In the genomic region with DNA sequence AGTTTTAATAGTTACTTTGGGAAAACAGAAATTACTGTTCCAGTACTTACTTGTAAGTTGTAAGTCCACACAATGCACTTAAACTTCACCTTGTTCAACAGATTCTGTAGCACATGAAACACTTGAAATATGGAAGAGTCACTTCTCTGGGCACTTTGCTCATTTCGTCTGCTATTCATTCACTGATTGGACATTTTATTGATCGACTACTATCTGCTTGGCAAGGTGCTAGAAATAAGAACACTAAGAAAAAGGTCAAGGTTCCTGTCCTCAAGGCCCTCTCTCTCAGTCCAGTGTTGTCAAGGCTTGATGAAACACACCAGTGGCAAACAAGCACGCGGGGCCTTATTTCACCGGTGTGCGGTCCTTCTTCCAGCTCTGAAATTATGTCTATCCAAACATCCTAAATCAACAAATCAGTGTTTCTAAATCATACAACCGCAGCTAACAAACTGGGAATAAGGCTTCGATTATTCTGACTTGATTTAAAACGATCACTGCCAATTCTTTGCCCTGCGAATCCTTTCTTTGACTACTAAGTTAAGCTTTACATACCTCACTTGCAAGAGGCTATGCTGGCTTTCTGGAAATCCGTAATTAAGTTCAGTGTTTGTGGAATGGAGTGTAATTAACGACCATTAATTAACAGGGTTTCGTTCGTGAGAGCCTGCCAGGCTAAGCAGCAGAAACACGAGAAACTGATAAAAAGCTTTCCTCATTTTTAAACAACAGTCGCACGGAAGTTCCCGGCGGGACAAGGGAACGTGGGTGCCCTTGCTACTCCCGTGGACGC, we compare ENCODE assay signal across 8 cellular contexts. TPM values are rescaled to one million over a fixed set of nuclear protein-coding genes. Genes with fewer than 3 reads are reported as not detected.
DNase-seq lines count a peak whose midpoint lies in the region; ATAC-seq, FAIRE-seq and TF ChIP-seq lines count a peak whose summit lies in the region.

No MANE protein-coding gene starts in this region.

- peak overlapping the region; percentile 97 for H3K4me2 ChIP-seq in HepG2 (ENCODE audit: low read depth, low read length)

- peaks cover 5% of the 10 kb centered on the region; the same call in 1 of the 2 replicates for H4K20me1 ChIP-seq in HepG2 (ENCODE audit: insufficient read depth, low read length)

- H3K9me3 ChIP-seq in CD4-positive, CD25-positive, alpha-beta regulatory T cell (ENCODE audit: control insufficient read depth in 2 of 2, low read length in 2 of 2) = no peaks in the 10 kb centered on the region
- no peaks in the 10 kb centered on the region for H3K9me3 ChIP-seq in HepG2 (ENCODE audit: low read length)
- no peaks in the 10 kb centered on the region for H3K9me3 ChIP-seq in transverse colon

- FAIRE-seq in HepG2 (lab: Jason Lieb, UNC) = no peak

- peak overlapping the region; percentile 92 for H3K4me3 ChIP-seq in CD4-positive, CD25-positive, alpha-beta regulatory T cell (ENCODE audit: low read depth, low read length)
- H3K4me3 ChIP-seq in astrocyte of the spinal cord (ENCODE audit: low read depth, low read length) = peak overlapping the region; percentile 97
- peak overlapping the region; percentile 92 to 97 (median 95) for H3K4me3 ChIP-seq in HepG2 (replicated peaks in 1 of 3; ENCODE audit: insufficient read depth in 1 of 3, low read depth in 2 of 3, low read length in 3 of 3)
- H3K4me3 ChIP-seq in transverse colon = peak overlapping the region; percentile 77 to 92 (median 86)

- H3K4me1 Mint-ChIP-seq in CD4-positive, CD25-positive, alpha-beta regulatory T cell = peaks cover 5 to 37% (median 29%) of the 10 kb centered on the region in 4 donors

- no peaks in the 10 kb centered on the region for H3K36me3 Mint-ChIP-seq in CD4-positive, CD25-positive, alpha-beta regulatory T cell

- H3K27ac Mint-ChIP-seq in CD4-positive, CD25-positive, alpha-beta regulatory T cell = peak overlapping the region; percentile 73 to 81 (median 81)

- intact Hi-C loops in HepG2 (cut with micrococcal nuclease; ENCODE audit: unreplicated experiment) (loop anchor here (2.0 to 5.0 kb wide), 2 partner anchors 14 to 1518 kb away; no protein-coding TSS in a partner anchor), transverse colon (cut with DNase I; ENCODE audit: low total_unique reads) (no loop called here)

- H3K27ac ChIP-seq in CD4-positive, CD25-positive, alpha-beta regulatory T cell (ENCODE audit: insufficient read depth, low read length, poor library complexity, severe bottlenecking) = peak overlapping the region; percentile 69
- H3K27ac ChIP-seq in HepG2 (ENCODE audit: extremely low read length, insufficient read depth, low read length) (peak overlapping the region; percentile 89), transverse colon (peak overlapping the region; percentile 96)

- ATAC-seq in CD4-positive, CD25-positive, alpha-beta regulatory T cell (ENCODE audit: low read depth in 2 of 2) = no peak
- ATAC-seq in HG03354 (IDR thresholded peaks at IDR 0.05; ENCODE audit: poor library complexity, severe bottlenecking, unreplicated experiment) (peak; percentile 0), HepG2 (no peak), HG03135 (IDR thresholded peaks at IDR 0.05; ENCODE audit: unreplicated experiment) (no peak)

- TF ChIP-seq POLR2A in HepG2 (IDR thresholded peaks at IDR 0.05; ENCODE audit: insufficient read depth in 1 of 2, low read depth in 2 of 2, low read length in 2 of 2) = no peak
- TF ChIP-seq POLR2A in transverse colon (IDR thresholded peaks at IDR 0.05) = no peak

- H3K27me3 Mint-ChIP-seq in CD4-positive, CD25-positive, alpha-beta regulatory T cell = peaks cover 10% of the 10 kb centered on the region

- H3K4me3 Mint-ChIP-seq in CD4-positive, CD25-positive, alpha-beta regulatory T cell = peak overlapping the region; percentile 91 to 93 (median 92)

- BruUV-seq in HepG2 (replicated peaks; lab: Mats Ljungman, UMichigan) = TSS peak; percentile 84

- no peaks in the 10 kb centered on the region for H3K36me3 ChIP-seq in CD4-positive, CD25-positive, alpha-beta regulatory T cell (ENCODE audit: control insufficient read depth, insufficient read depth, low read length)
- H3K36me3 ChIP-seq in HepG2 (replicated peaks in 1 of 2; ENCODE audit: control insufficient read depth in 1 of 2, insufficient read depth in 2 of 2, low read length in 2 of 2) = no peaks in the 10 kb centered on the region
- no peaks in the 10 kb centered on the region for H3K36me3 ChIP-seq in transverse colon

- H3K4me1 ChIP-seq in CD4-positive, CD25-positive, alpha-beta regulatory T cell (ENCODE audit: control insufficient read depth, insufficient read depth, low read length, poor library complexity, severe bottlenecking) = peaks cover 19% of the 10 kb centered on the region
- H3K4me1 ChIP-seq in HepG2 (ENCODE audit: insufficient read depth, low read length) (peaks cover 39% of the 10 kb centered on the region), transverse colon (peaks cover 6 to 24% (median 11%) of the 10 kb centered on the region in 4 donors)

- H3K79me2 ChIP-seq in HepG2 (ENCODE audit: insufficient read depth, low read length) = peaks cover 40% of the 10 kb centered on the region

- TF ChIP-seq RAD21 in HepG2 (CRISPR knock-in tag; IDR thresholded peaks at IDR 0.05) = no peak

- 3% methylated on average over 21 of the region's 22 CpGs for WGBS in HepG2 (ENCODE audit: low lambda C conversion rate)
- WGBS in transverse colon (ENCODE audit: low coverage in 1 of 2), 2 donors = 17 to 23% methylated on average over 10 to 22 of the region's 22 CpGs

- TF ChIP-seq EP300 in HepG2 (IDR thresholded peaks at IDR 0.05; ENCODE audit: low read depth in 2 of 2, low read length in 2 of 2) = peak in 1 of 2 experiments; percentile 7; a peak in 1 of 4 replicates
- TF ChIP-seq EP300 in HepG2 (CRISPR knock-in tag; IDR thresholded peaks at IDR 0.05; ENCODE audit: borderline replicate concordance) = no peak
- no peak for TF ChIP-seq EP300 in transverse colon (IDR thresholded peaks at IDR 0.05; ENCODE audit: low read depth)

- TF ChIP-seq CTCF in astrocyte of the spinal cord (IDR thresholded peaks at IDR 0.05; ENCODE audit: low read depth, low read length) = no peak
- TF ChIP-seq CTCF in HepG2 (CRISPR knock-in tag; IDR thresholded peaks at IDR 0.05) = no peak
- TF ChIP-seq CTCF in transverse colon (IDR thresholded peaks at IDR 0.05) = no peak

- no peaks in the 10 kb centered on the region for H3K27me3 ChIP-seq in CD4-positive, CD25-positive, alpha-beta regulatory T cell (ENCODE audit: control insufficient read depth, insufficient read depth, low read length)
- H3K27me3 ChIP-seq in HepG2 (ENCODE audit: control insufficient read depth in 1 of 2, insufficient read depth in 2 of 2, low read length in 2 of 2) (no peaks in the 10 kb centered on the region; a peak in 2 of 5 replicates), transverse colon (no peaks in the 10 kb centered on the region)

- DNase-seq in CD4-positive, CD25-positive, alpha-beta regulatory T cell = no peak
- DNase-seq in astrocyte of the spinal cord (ENCODE audit: low read depth, low spot score) (no peak), HepG2 (ENCODE audit: low spot score) (peak; percentile 32), transverse colon (no peak), activated gamma-delta T cell treated with Interleukin-2 at 50 U/mL for 16 hours (no peak)
- no peak for DNase-seq in activated CD8-positive, alpha-beta memory T cell treated with anti-CD3 and anti-CD28 coated beads for 24 hours

- CTCF ChIA-PET in HepG2 (lab: Yijun Ruan, JAX; ENCODE audit: low intra/inter-chr PET ratio, low total read pairs) = no interaction called here

- H2AFZ ChIP-seq in HepG2 (ENCODE audit: low read length) = peak overlapping the region; percentile 95

- H3K9ac ChIP-seq in HepG2 (ENCODE audit: insufficient read depth, low read depth, low read length) = peak overlapping the region; percentile 91

- in situ Hi-C loops in astrocyte of the spinal cord (cut with HindIII; ENCODE audit: low sequenced_read_pairs) (no loop called here), HepG2 (cut with HindIII; ENCODE audit: extremely low pct_ligation_motif_present, low pct_unique_long_range_greater_than_20kb) (no loop called here), transverse colon (cut with MboI; ENCODE audit: low pct_ligation_motif_present in 1 of 4, low pct_unique_long_range_greater_than_20kb in 1 of 4, low sequenced_read_pairs in 3 of 4) (no loop called here)

- POLR2A ChIA-PET in HepG2 (lab: Yijun Ruan, JAX) = interaction anchor here (0.6 to 3.3 kb wide), 33 partner anchors 8 to 206 kb away, joined by 3 to 48 read pairs (median 5); partner anchors contain the start of gene ZC3H15

- H3K9me3 Mint-ChIP-seq in CD4-positive, CD25-positive, alpha-beta regulatory T cell = no peaks in the 10 kb centered on the region

TF ChIP-seq in HepG2, 621 proteins besides CTCF, POLR2A, EP300 and RAD21 (continues in another document):
- TF ChIP-seq NR2F6 (IDR thresholded peaks at IDR 0.05) (peak; percentile 21; the same call in 1 of the 2 replicates), NR2F6 (CRISPR knock-in tag; IDR thresholded peaks at IDR 0.05) (no peak)

RNA-seq across cellular contexts. Expression of gene ITGAV, which starts 0.7 kb away (rescaled TPM):
- total RNA-seq in CD4-positive, CD25-positive, alpha-beta regulatory T cell = 8.1 TPM
- 1 to 10 TPM in 1 of 4 donors, under 1 TPM in 3; 0.36 to 1.3 (median 0.84) TPM for polyA plus RNA-seq in CD4-positive, CD25-positive, alpha-beta regulatory T cell
- total RNA-seq in HepG2 (2016; rRNA removed; fragmentation: Illumina TruSeq; extraction: Trizol) (35.8 and 60.4 TPM in 2 replicates), transverse colon (10 to 100 TPM; 28.9 to 67.0 (median 52.1) TPM)
- total RNA-seq in HepG2 (2016; cell fraction: cytosol; rRNA removed; fragmentation: Illumina TruSeq; extraction: Trizol; ENCODE audit: low read depth) = 3.7 and 6.3 TPM in 2 replicates
- total RNA-seq in HepG2 (2016; cell fraction: insoluble cytoplasmic fraction; rRNA removed; fragmentation: Illumina TruSeq; extraction: Trizol) = 33.3 and 58.5 TPM in 2 replicates
- total RNA-seq in HepG2 (2016; cell fraction: membrane; rRNA removed; fragmentation: Illumina TruSeq; extraction: Trizol) = 7.7 and 8.2 TPM in 2 replicates
- total RNA-seq in HepG2 (2016; cell fraction: nucleus; rRNA removed; fragmentation: Illumina TruSeq; extraction: Trizol) = 74.9 and 86.9 TPM in 2 replicates
- polyA plus RNA-seq in HepG2 (2011; rRNA removed) = 52.0 and 59.1 TPM in 2 replicates
- polyA plus RNA-seq in HepG2 (2011; cell fraction: cytosol; rRNA removed) = 21.6 and 34.2 TPM in 2 replicates
- 55.2 and 64.5 TPM in 2 replicates for polyA plus RNA-seq in HepG2 (2011; cell fraction: nucleus; rRNA removed)
- polyA plus RNA-seq in HepG2 (2012) = 25.9 and 41.2 TPM in 2 replicates
- polyA plus RNA-seq in HepG2 (2016; cell fraction: cytosol; fragmentation: Illumina TruSeq; extraction: Trizol; ENCODE audit: low read depth) = 0.74 and 0.83 TPM in 2 replicates
- polyA plus RNA-seq in HepG2 (2016; cell fraction: insoluble cytoplasmic fraction; fragmentation: Illumina TruSeq; extraction: Trizol; ENCODE audit: low read depth) = 14.0 and 15.7 TPM in 2 replicates
- polyA plus RNA-seq in HepG2 (2016; cell fraction: membrane; fragmentation: Illumina TruSeq; extraction: Trizol; ENCODE audit: low read depth) = 1.8 and 2.3 TPM in 2 replicates
- 56.7 and 59.3 TPM in 2 replicates for polyA plus RNA-seq in HepG2 (2016; cell fraction: nucleus; fragmentation: Illumina TruSeq; extraction: Trizol; ENCODE audit: insufficient read depth, low read depth)
- polyA minus RNA-seq in HepG2 (2011; rRNA and poly(A)+ RNA removed; ENCODE audit: low replicate concordance) = 22.8 and 55.2 TPM in 2 replicates
- 138 and 152 TPM in 2 replicates for polyA minus RNA-seq in HepG2 (2011; cell fraction: cytosol; rRNA and poly(A)+ RNA removed)
- polyA minus RNA-seq in HepG2 (2011; cell fraction: nucleus; rRNA and poly(A)+ RNA removed) = 135 and 161 TPM in 2 replicates
